Comparison of ENCODE assay signal across 29 cellular contexts in the genomic region with DNA sequence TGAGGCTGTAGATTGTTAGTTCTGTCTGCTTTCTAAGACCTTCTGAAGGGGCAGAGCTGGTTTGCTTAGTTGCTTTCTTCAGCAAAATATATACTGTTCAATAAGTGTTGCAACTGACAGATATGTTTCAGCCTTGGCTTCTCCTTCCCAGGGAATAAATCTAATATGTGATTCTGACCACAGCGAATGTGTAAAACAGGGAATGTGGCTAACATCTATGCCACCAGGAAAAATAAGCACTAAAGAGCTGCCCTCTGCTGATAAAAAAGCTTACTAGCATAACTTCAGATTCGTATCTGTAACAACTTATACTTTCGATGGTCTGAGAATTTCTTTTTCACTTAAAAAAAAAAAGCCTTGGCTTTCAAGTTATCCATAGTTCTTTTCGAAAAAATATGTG. TPM values are rescaled to one million over a fixed set of nuclear protein-coding genes. Genes with fewer than 3 reads are reported as not detected.
"Had no signal": no experiment of that assay in that cellular context is flagged by ENCODE, and none has a peak within 500 bp of the region (broad histone marks: within the 10 kb centered on the region; RNA-seq: fewer than 3 reads in every experiment).

No MANE protein-coding gene starts in this region.

- H3K9me3 Mint-ChIP-seq: activated B cell treated with CpG ODN at 0.5 μM for 24 hours; activated naive CD4-positive, alpha-beta T cell treated with anti-CD3 and anti-CD28 coated beads for 36 hours; activated naive CD8-positive, alpha-beta T cell treated with anti-CD3 and anti-CD28 coated beads for 36 hours; activated T-helper 1 cell treated with anti-CD3 and anti-CD28 coated beads, Interleukin-12 subunit alpha, Interleukin-12 subunit beta, Interleukin-2, Interleukin-4 antibody, amounts not matched to agents 30 ng/mL and 10 ng/mL and 1 ng/mL, durations not matched to agents 14 hours and 24 hours and 36 hours; natural killer cell treated with Interleukin-12 subunit alpha and Interleukin-12 subunit beta and Interleukin-15 and Interleukin-18, amount 100 ng/mL, for 72 hours; type B pancreatic cell had no signal

- H3K4me1 ChIP-seq: gastrocnemius medialis, right lobe of liver had no signal

- H3K36me3 Mint-ChIP-seq: activated naive CD8-positive, alpha-beta T cell treated with anti-CD3 and anti-CD28 coated beads for 36 hours; natural killer cell treated with Interleukin-12 subunit alpha and Interleukin-12 subunit beta and Interleukin-15 and Interleukin-18, amount 100 ng/mL, for 72 hours; type B pancreatic cell had no signal

- ATAC-seq: activated CD4-positive, alpha-beta T cell treated with anti-CD3 and anti-CD28 coated beads for 36 hours; gastrocnemius medialis; left lung; mucosa of descending colon; natural killer cell treated with Interleukin-12 subunit alpha and Interleukin-12 subunit beta and Interleukin-15 and Interleukin-18, amount 100 ng/mL, for 72 hours; right lobe of liver; stimulated activated naive CD8-positive, alpha-beta T cell treated with anti-CD3 and anti-CD28 coated beads, Interleukin-15, Interleukin-2, amounts not matched to agents 100 U/mL and 50 U/mL, for 24 hours; T-helper 17 cell had no signal

- DNase-seq: activated B cell treated with CpG ODN at 0.5 μM for 24 hours; activated CD4-positive, alpha-beta T cell treated with anti-CD3 and anti-CD28 coated beads for 36 hours; activated CD4-positive, alpha-beta T cell treated with anti-CD3 and anti-CD28 coated beads, Interleukin-2, amount 50 U/mL, for 4 hours; activated CD8-positive, alpha-beta memory T cell treated with anti-CD3 and anti-CD28 coated beads for 24 hours; activated CD8-positive, alpha-beta memory T cell treated with anti-CD3 and anti-CD28 coated beads, Interleukin-2, amount 50 U/mL, for 4 hours; activated effector memory CD4-positive, alpha-beta T cell treated with anti-CD3 and anti-CD28 coated beads, Interleukin-2, amount 50 U/mL, for 16 hours; activated naive CD4-positive, alpha-beta T cell treated with anti-CD3 and anti-CD28 coated beads for 36 hours; activated naive CD8-positive, alpha-beta T cell treated with anti-CD3 and anti-CD28 coated beads for 36 hours; activated T-cell treated with anti-CD3 and anti-CD28 coated beads, Interleukin-2, amount 50 U/mL, for 1 hour; brain microvascular endothelial cell; caudate nucleus; gastrocnemius medialis; glutamatergic neuron; left lung; lower lobe of right lung; mesendoderm; mucosa of descending colon; right lobe of liver; stimulated activated CD4-positive, alpha-beta T cell treated with anti-CD3 and anti-CD28 coated beads, Interleukin-2, amount 100 ng/mL, for 48 hours; stimulated activated naive CD8-positive, alpha-beta T cell treated with anti-CD3 and anti-CD28 coated beads, Interleukin-15, Interleukin-2, amounts not matched to agents 100 U/mL and 50 U/mL, for 24 hours; T-helper 17 cell; T1000 had no signal

- H3K27ac Mint-ChIP-seq: activated B cell treated with CpG ODN at 0.5 μM for 24 hours; activated CD4-positive, alpha-beta T cell treated with anti-CD3 and anti-CD28 coated beads for 36 hours; activated naive CD4-positive, alpha-beta T cell treated with anti-CD3 and anti-CD28 coated beads for 36 hours; activated naive CD8-positive, alpha-beta T cell treated with anti-CD3 and anti-CD28 coated beads for 36 hours; activated T-helper 1 cell treated with anti-CD3 and anti-CD28 coated beads, Interleukin-12 subunit alpha, Interleukin-12 subunit beta, Interleukin-2, Interleukin-4 antibody, amounts not matched to agents 30 ng/mL and 10 ng/mL and 1 ng/mL, durations not matched to agents 14 hours and 24 hours and 36 hours; natural killer cell treated with Interleukin-12 subunit alpha and Interleukin-12 subunit beta and Interleukin-15 and Interleukin-18, amount 100 ng/mL, for 72 hours; T-helper 17 cell; type B pancreatic cell had no signal

- H3K4me3 Mint-ChIP-seq: activated B cell treated with CpG ODN at 0.5 μM for 24 hours; activated CD4-positive, alpha-beta T cell treated with anti-CD3 and anti-CD28 coated beads for 36 hours; activated naive CD4-positive, alpha-beta T cell treated with anti-CD3 and anti-CD28 coated beads for 36 hours; activated naive CD8-positive, alpha-beta T cell treated with anti-CD3 and anti-CD28 coated beads for 36 hours; activated T-helper 1 cell treated with anti-CD3 and anti-CD28 coated beads, Interleukin-12 subunit alpha, Interleukin-12 subunit beta, Interleukin-2, Interleukin-4 antibody, amounts not matched to agents 30 ng/mL and 10 ng/mL and 1 ng/mL, durations not matched to agents 14 hours and 24 hours and 36 hours; natural killer cell treated with Interleukin-12 subunit alpha and Interleukin-12 subunit beta and Interleukin-15 and Interleukin-18, amount 100 ng/mL, for 72 hours; T-helper 17 cell; type B pancreatic cell had no signal

- H3K4me1 Mint-ChIP-seq: activated B cell treated with CpG ODN at 0.5 μM for 24 hours; activated CD4-positive, alpha-beta T cell treated with anti-CD3 and anti-CD28 coated beads for 36 hours; activated naive CD8-positive, alpha-beta T cell treated with anti-CD3 and anti-CD28 coated beads for 36 hours had no signal

- H3K9me3 ChIP-seq: ascending aorta, esophagus muscularis mucosa, gastrocnemius medialis, left lung, lower lobe of right lung, mucosa of descending colon, right lobe of liver, thoracic aorta, vagina had no signal

- H3K4me3 ChIP-seq: ascending aorta, esophagus muscularis mucosa, gastrocnemius medialis, left lung, lower lobe of right lung, mucosa of descending colon, right lobe of liver, thoracic aorta, vagina had no signal

- H3K36me3 ChIP-seq: brain microvascular endothelial cell, gastrocnemius medialis, left lung, lower lobe of right lung, right lobe of liver, thoracic aorta, vagina had no signal

- H3K27me3 ChIP-seq: ascending aorta, brain microvascular endothelial cell, esophagus muscularis mucosa, gastrocnemius medialis, left lung, right lobe of liver, vagina had no signal

- H3K27ac ChIP-seq: ascending aorta, brain microvascular endothelial cell, esophagus muscularis mucosa, gastrocnemius medialis, left lung, lower lobe of right lung, right lobe of liver, thoracic aorta, vagina had no signal

RNA-seq across cellular contexts. Expression of a gene that starts 13.0 kb away (rescaled TPM):
- total RNA-seq: activated naive CD8-positive, alpha-beta T cell treated with anti-CD3 and anti-CD28 coated beads for 36 hours; activated T-helper 1 cell treated with anti-CD3 and anti-CD28 coated beads, Interleukin-12 subunit alpha, Interleukin-12 subunit beta, Interleukin-2, Interleukin-4 antibody, amounts not matched to agents 30 ng/mL and 10 ng/mL and 1 ng/mL, durations not matched to agents 14 hours and 24 hours and 36 hours; T-helper 17 cell had no signal
